ENCODE assay signal across 20 cellular contexts in genomic region chr16:49788936-49789335, GRCh38.
A peak's percentile ranks its signal among the peaks of the same experiment; 100 is the strongest.
DNase-seq lines count a peak whose midpoint lies in the region; ATAC-seq and TF ChIP-seq lines count a peak whose summit lies in the region.
"Had no signal": no experiment of that assay in that cellular context is flagged by ENCODE, and none has a peak within 500 bp of the region (broad histone marks: within the 10 kb centered on the region; RNA-seq: fewer than 3 reads in every experiment).

No MANE protein-coding gene starts in this region.

- intact Hi-C loops in A673 (cut with micrococcal nuclease; ENCODE audit: unreplicated experiment) (no loop called here), lower lobe of right lung (cut with DNase I) (no loop called here)

- no peaks in the 10 kb centered on the region for H3K27me3 ChIP-seq in A673 (replicated peaks; ENCODE audit: insufficient read depth, low read depth, low read length, poor library complexity)
- H3K27me3 ChIP-seq in lower lobe of right lung (ENCODE audit: low read depth) = no peaks in the 10 kb centered on the region
- no peaks in the 10 kb centered on the region for H3K27me3 ChIP-seq in skeletal muscle tissue (ENCODE audit: control insufficient read depth in 3 of 3, insufficient read depth in 3 of 3, low read length in 3 of 3)
- H3K27me3 ChIP-seq: ovary, upper lobe of left lung had no signal

- H3K9ac ChIP-seq in skeletal muscle tissue (ENCODE audit: low read depth in 1 of 3, low read length in 3 of 3) = peak overlapping the region in 2 of 3 donors; percentile 61 to 70

- H3K4me3 ChIP-seq in A673 (ENCODE audit: low read depth, low read length, poor library complexity, severe bottlenecking) = no peak overlapping the region
- H3K4me3 ChIP-seq in lower lobe of right lung = no peak overlapping the region
- H3K4me3 ChIP-seq in skeletal muscle tissue (ENCODE audit: low read length in 3 of 3) = peak overlapping the region in 1 of 3 donors; percentile 13
- H3K4me3 ChIP-seq: HAP-1, ovary, upper lobe of left lung had no signal

- H3K36me3 Mint-ChIP-seq in chondrocyte (ENCODE audit: low read depth) = no peaks in the 10 kb centered on the region
- H3K36me3 Mint-ChIP-seq: activated naive CD4-positive, alpha-beta T cell treated with anti-CD3 and anti-CD28 coated beads, Interleukin-2, amount 10 ng/mL, durations not matched to agents 7 days and 5 days; CD4-positive, alpha-beta memory T cell had no signal

- CTCF ChIA-PET in A673 (lab: Charles Lee) = no interaction called here

- H3K36me3 ChIP-seq in A673 (ENCODE audit: insufficient read depth, low read length, poor library complexity, severe bottlenecking) (no peaks in the 10 kb centered on the region), lower lobe of right lung (no peaks in the 10 kb centered on the region), skeletal muscle tissue (ENCODE audit: control insufficient read depth in 3 of 3, insufficient read depth in 3 of 3, low read length in 3 of 3) (peaks cover 0 to 2% (median 0%) of the 10 kb centered on the region in 3 donors)
- H3K36me3 ChIP-seq: HAP-1, ovary, upper lobe of left lung had no signal

- DNase-seq in A673 (ENCODE audit: low spot score) (peak; percentile 38), chondrocyte (ENCODE audit: low spot score) (no peak), lower lobe of right lung (no peak), HPDE6-E6E7 (ENCODE audit: extremely low spot score) (no peak), COR-L47 (lab: John Stamatoyannopoulos, UW) (no peak)
- DNase-seq: activated CD4-positive, alpha-beta T cell treated with anti-CD3 and anti-CD28 coated beads, Interleukin-2, amount 50 U/mL, for 1 hour; activated naive CD4-positive, alpha-beta T cell treated with anti-CD3 and anti-CD28 coated beads, Interleukin-2, amount 10 ng/mL, durations not matched to agents 7 days and 5 days; activated T-cell treated with anti-CD3 and anti-CD28 coated beads for 4 hours; CD4-positive, alpha-beta memory T cell; Karpas-422; kidney glomerular epithelial cell; NCI-H1105 treated with DMSO at 0.1 percent for 48 hours; NCI-H774; upper lobe of left lung had no signal

- POLR2A ChIA-PET in A673 (lab: Charles Lee; ENCODE audit: low non-redundant PET) = no interaction called here

- TF ChIP-seq CTCF in A673 (conservative IDR thresholded peaks at IDR 0.05; ENCODE audit: low read depth, low read length) (no peak), chondrocyte (IDR thresholded peaks at IDR 0.05) (no peak), lower lobe of right lung (IDR thresholded peaks at IDR 0.05) (no peak)

- BruUV-seq in A673 (replicated peaks; lab: Mats Ljungman, UMichigan) = no TSS peak

- H3K9me3 ChIP-seq in A673 (ENCODE audit: low read depth, low read length, poor library complexity, severe bottlenecking) = no peaks in the 10 kb centered on the region
- H3K9me3 ChIP-seq in lower lobe of right lung = no peaks in the 10 kb centered on the region
- no peaks in the 10 kb centered on the region for H3K9me3 ChIP-seq in skeletal muscle tissue (ENCODE audit: control insufficient read depth in 3 of 3, low read length in 3 of 3)
- H3K9me3 ChIP-seq: HAP-1, ovary, upper lobe of left lung had no signal

- no peaks in the 10 kb centered on the region for H3K9me3 Mint-ChIP-seq in chondrocyte (ENCODE audit: low read depth)
- H3K9me3 Mint-ChIP-seq: activated naive CD4-positive, alpha-beta T cell treated with anti-CD3 and anti-CD28 coated beads, Interleukin-2, amount 10 ng/mL, durations not matched to agents 7 days and 5 days had no signal

- H3K27me3 Mint-ChIP-seq in chondrocyte (ENCODE audit: low read depth) = no peaks in the 10 kb centered on the region

- H3K4me1 ChIP-seq in A673 (ENCODE audit: insufficient read depth, low read length, poor library complexity, severe bottlenecking) (peaks cover 10% of the 10 kb centered on the region), lower lobe of right lung (no peaks in the 10 kb centered on the region), skeletal muscle tissue (ENCODE audit: control insufficient read depth in 3 of 3, insufficient read depth in 3 of 3, low read length in 3 of 3) (peaks cover 14 to 26% (median 20%) of the 10 kb centered on the region in 3 donors)
- H3K4me1 ChIP-seq: HAP-1, upper lobe of left lung had no signal

- peak overlapping the region; percentile 46 for H3K27ac ChIP-seq in A673 (ENCODE audit: low read depth, low read length, poor library complexity, severe bottlenecking)
- peak overlapping the region; percentile 18 for H3K27ac ChIP-seq in lower lobe of right lung
- no peak overlapping the region for H3K27ac ChIP-seq in skeletal muscle tissue (ENCODE audit: low read depth, low read length)
- H3K27ac ChIP-seq: upper lobe of left lung had no signal

- ATAC-seq in lower lobe of right lung = no peak
- ATAC-seq in HG02642 (IDR thresholded peaks at IDR 0.05; ENCODE audit: poor library complexity, unreplicated experiment) = no peak
- no peak for ATAC-seq in HG02610 (IDR thresholded peaks at IDR 0.05; ENCODE audit: unreplicated experiment)
- ATAC-seq: Panc1 had no signal

- peaks cover 19% of the 10 kb centered on the region for H3K4me1 Mint-ChIP-seq in chondrocyte (ENCODE audit: low read depth)
- H3K4me1 Mint-ChIP-seq: activated naive CD4-positive, alpha-beta T cell treated with anti-CD3 and anti-CD28 coated beads, Interleukin-2, amount 10 ng/mL, durations not matched to agents 7 days and 5 days; CD4-positive, alpha-beta memory T cell had no signal

- no peak overlapping the region for H3K4me3 Mint-ChIP-seq in chondrocyte (ENCODE audit: unreplicated experiment)
- H3K4me3 Mint-ChIP-seq: activated naive CD4-positive, alpha-beta T cell treated with anti-CD3 and anti-CD28 coated beads, Interleukin-2, amount 10 ng/mL, durations not matched to agents 7 days and 5 days; CD4-positive, alpha-beta memory T cell had no signal

- peak overlapping the region; percentile 87 for H3K27ac Mint-ChIP-seq in chondrocyte (ENCODE audit: unreplicated experiment)
- H3K27ac Mint-ChIP-seq: activated naive CD4-positive, alpha-beta T cell treated with anti-CD3 and anti-CD28 coated beads, Interleukin-2, amount 10 ng/mL, durations not matched to agents 7 days and 5 days; CD4-positive, alpha-beta memory T cell had no signal
